Comparison of ENCODE assay signal across 17 cellular contexts in the genomic region with DNA sequence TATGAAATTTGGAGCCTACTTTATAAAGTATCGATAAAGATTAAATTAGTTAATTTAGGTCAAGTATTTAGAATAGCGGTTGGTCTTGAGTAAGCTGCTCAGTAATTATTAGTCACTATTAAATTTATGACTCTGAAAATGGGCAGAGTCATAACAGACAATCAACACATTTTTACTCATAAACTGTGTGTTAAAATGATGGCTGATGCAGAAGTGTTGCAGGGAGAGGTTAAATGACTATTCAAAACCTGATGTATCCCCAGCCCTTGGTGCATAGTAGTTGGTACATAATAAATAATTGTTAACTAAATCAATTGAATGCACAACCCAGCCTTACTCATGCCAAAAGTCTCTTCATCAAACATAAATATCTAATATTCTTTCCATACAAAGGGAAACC. TPM values are rescaled to one million over a fixed set of nuclear protein-coding genes. Genes with fewer than 3 reads are reported as not detected.
A peak's percentile ranks its signal among the peaks of the same experiment; 100 is the strongest.
DNase-seq lines count a peak whose midpoint lies in the region; ATAC-seq lines count a peak whose summit lies in the region.
"Had no signal": no experiment of that assay in that cellular context is flagged by ENCODE, and none has a peak within 500 bp of the region (broad histone marks: within the 10 kb centered on the region; RNA-seq: fewer than 3 reads in every experiment).

No MANE protein-coding gene starts in this region.

- H3K27me3 ChIP-seq in CD4-positive, CD25-positive, alpha-beta regulatory T cell (ENCODE audit: control insufficient read depth, insufficient read depth, low read length), result no peaks in the 10 kb centered on the region
- no peaks in the 10 kb centered on the region for H3K27me3 ChIP-seq in CD4-positive, alpha-beta memory T cell (ENCODE audit: insufficient read depth, low read length)
- H3K27me3 ChIP-seq: dorsolateral prefrontal cortex, heart right ventricle had no signal

- no peaks in the 10 kb centered on the region for H3K27me3 Mint-ChIP-seq in CD4-positive, CD25-positive, alpha-beta regulatory T cell
- H3K27me3 Mint-ChIP-seq in CD4-positive, alpha-beta memory T cell, result no peaks in the 10 kb centered on the region
- no peaks in the 10 kb centered on the region for H3K27me3 Mint-ChIP-seq in T-cell
- no peaks in the 10 kb centered on the region for H3K27me3 Mint-ChIP-seq in effector memory CD8-positive, alpha-beta T cell

- no peak for DNase-seq in CD4-positive, CD25-positive, alpha-beta regulatory T cell
- DNase-seq in CD4-positive, alpha-beta memory T cell, result no peak
- no peak for DNase-seq in T-cell
- DNase-seq in effector memory CD8-positive, alpha-beta T cell, result no peak
- DNase-seq in CD1c-positive myeloid dendritic cell (ENCODE audit: extremely low spot score), result no peak
- DNase-seq in GM19240 (ENCODE audit: insufficient read length, low spot score), result no peak
- no peak for DNase-seq in dermis blood vessel endothelial cell
- DNase-seq: AML-193, dorsolateral prefrontal cortex, heart right ventricle, immature natural killer cell, left ventricle myocardium inferior, NCI-H1417, NCI-H524 treated with DMSO at 0.1 percent for 48 hours had no signal

- H3K36me3 Mint-ChIP-seq in CD4-positive, CD25-positive, alpha-beta regulatory T cell, result peaks cover 12% of the 10 kb centered on the region
- peaks cover 7 to 11% of the 10 kb centered on the region in 2 donors for H3K36me3 Mint-ChIP-seq in CD4-positive, alpha-beta memory T cell
- H3K36me3 Mint-ChIP-seq in T-cell, result peaks cover 25% of the 10 kb centered on the region
- peaks cover 2% of the 10 kb centered on the region for H3K36me3 Mint-ChIP-seq in effector memory CD8-positive, alpha-beta T cell (ENCODE audit: insufficient read depth)
- H3K36me3 Mint-ChIP-seq: immature natural killer cell had no signal

- H3K4me3 ChIP-seq in CD4-positive, CD25-positive, alpha-beta regulatory T cell (ENCODE audit: low read depth, low read length), result peak overlapping the region; percentile 93
- H3K4me3 ChIP-seq in CD4-positive, alpha-beta memory T cell (ENCODE audit: low read length in 2 of 2), result peak overlapping the region in 1 of 2 donors; percentile 57
- H3K4me3 ChIP-seq: dorsolateral prefrontal cortex, left ventricle myocardium inferior, skin epidermis had no signal

- H3K27ac ChIP-seq in CD4-positive, CD25-positive, alpha-beta regulatory T cell (ENCODE audit: insufficient read depth, low read length, poor library complexity, severe bottlenecking), result peak overlapping the region; percentile 92
- H3K27ac ChIP-seq in CD4-positive, alpha-beta memory T cell (ENCODE audit: low read depth, low read length), result peak overlapping the region; percentile 85
- H3K27ac ChIP-seq: dorsolateral prefrontal cortex, epithelial cell of prostate, left ventricle myocardium inferior had no signal

- CTCF ChIA-PET in CD4-positive, alpha-beta memory T cell (lab: Charles Lee; ENCODE audit: partially characterized antibody), result interaction anchor here (0.9 to 1.3 kb wide), 5 partner anchors 11 to 69 kb away, joined by 3 to 7 read pairs (median 3); no protein-coding TSS in a partner anchor
- CTCF ChIA-PET in T-cell (lab: Charles Lee), result interaction anchor here (0.7 to 1.3 kb wide), 4 partner anchors 13 to 511 kb away, joined by 3 to 5 read pairs (median 4); no protein-coding TSS in a partner anchor

- H3K36me3 ChIP-seq in CD4-positive, CD25-positive, alpha-beta regulatory T cell (ENCODE audit: control insufficient read depth, insufficient read depth, low read length), result no peaks in the 10 kb centered on the region
- no peaks in the 10 kb centered on the region for H3K36me3 ChIP-seq in CD4-positive, alpha-beta memory T cell (ENCODE audit: insufficient read depth, low read length)

- no peaks in the 10 kb centered on the region for H3K9me3 ChIP-seq in CD4-positive, CD25-positive, alpha-beta regulatory T cell (ENCODE audit: control insufficient read depth in 2 of 2, low read length in 2 of 2)
- no peaks in the 10 kb centered on the region for H3K9me3 ChIP-seq in CD4-positive, alpha-beta memory T cell (ENCODE audit: control insufficient read depth in 1 of 2, low read length in 2 of 2)
- H3K9me3 ChIP-seq: heart right ventricle, left ventricle myocardium inferior had no signal

- ATAC-seq in CD4-positive, CD25-positive, alpha-beta regulatory T cell (ENCODE audit: low read depth in 2 of 2), result no peak
- no peak for ATAC-seq in T-cell (replicated peaks in 1 of 4)
- no peak for ATAC-seq in effector memory CD8-positive, alpha-beta T cell (replicated peaks)
- ATAC-seq: HCT116, heart right ventricle had no signal

- H3K4me1 ChIP-seq in CD4-positive, CD25-positive, alpha-beta regulatory T cell (ENCODE audit: control insufficient read depth, insufficient read depth, low read length, poor library complexity, severe bottlenecking), result peaks cover 76% of the 10 kb centered on the region
- H3K4me1 ChIP-seq in CD4-positive, alpha-beta memory T cell (ENCODE audit: insufficient read depth, low read length), result peaks cover 97% of the 10 kb centered on the region

- peaks cover 37 to 91% (median 77%) of the 10 kb centered on the region in 4 donors for H3K4me1 Mint-ChIP-seq in CD4-positive, CD25-positive, alpha-beta regulatory T cell
- H3K4me1 Mint-ChIP-seq in CD4-positive, alpha-beta memory T cell, result peaks cover 74 to 92% (median 83%) of the 10 kb centered on the region in 4 donors
- peaks cover 92 to 95% (median 94%) of the 10 kb centered on the region in 3 donors for H3K4me1 Mint-ChIP-seq in T-cell
- peaks cover 43 to 76% of the 10 kb centered on the region in 2 donors for H3K4me1 Mint-ChIP-seq in effector memory CD8-positive, alpha-beta T cell (ENCODE audit: low read depth in 2 of 2)

- POLR2A ChIA-PET in CD4-positive, alpha-beta memory T cell (lab: Charles Lee; ENCODE audit: partially characterized antibody), result interaction anchor here (0.6 to 6.3 kb wide), 13 partner anchors 9 to 165 kb away, joined by 3 to 111 read pairs (median 8); no protein-coding TSS in a partner anchor
- POLR2A ChIA-PET in T-cell (lab: Charles Lee), result interaction anchor here (0.5 to 1.5 kb wide), 5 partner anchors 10 to 54 kb away, joined by 3 to 5 read pairs (median 4); no protein-coding TSS in a partner anchor

- peak overlapping the region in 2 of 4 donors; percentile 70 to 89 for H3K4me3 Mint-ChIP-seq in CD4-positive, CD25-positive, alpha-beta regulatory T cell
- H3K4me3 Mint-ChIP-seq in CD4-positive, alpha-beta memory T cell, result peak overlapping the region in 2 of 8 donors; percentile 87 to 95
- peak overlapping the region in 1 of 3 donors; percentile 75 for H3K4me3 Mint-ChIP-seq in T-cell
- H3K4me3 Mint-ChIP-seq in effector memory CD8-positive, alpha-beta T cell, result peak overlapping the region in 1 of 2 donors; percentile 38

- H3K27ac Mint-ChIP-seq in CD4-positive, CD25-positive, alpha-beta regulatory T cell, result peak overlapping the region; percentile 88 to 100 (median 98)
- H3K27ac Mint-ChIP-seq in CD4-positive, alpha-beta memory T cell, result peak overlapping the region in 6 of 7 donors; percentile 98 to 100 (median 99)
- peak overlapping the region; percentile 99 for H3K27ac Mint-ChIP-seq in T-cell
- peak overlapping the region; percentile 89 to 95 for H3K27ac Mint-ChIP-seq in effector memory CD8-positive, alpha-beta T cell

- H3K9me3 Mint-ChIP-seq in CD4-positive, CD25-positive, alpha-beta regulatory T cell, result peaks cover 0 to 2% (median 0%) of the 10 kb centered on the region in 7 donors
- no peaks in the 10 kb centered on the region for H3K9me3 Mint-ChIP-seq in CD4-positive, alpha-beta memory T cell
- H3K9me3 Mint-ChIP-seq in T-cell, result no peaks in the 10 kb centered on the region
- no peaks in the 10 kb centered on the region for H3K9me3 Mint-ChIP-seq in effector memory CD8-positive, alpha-beta T cell

- intact Hi-C loops in CD4-positive, alpha-beta memory T cell (cut with micrococcal nuclease), result loop anchor here (10.0 kb wide), 1 partner anchor 110 kb away; no protein-coding TSS in a partner anchor

RNA-seq across cellular contexts. Expression of gene HIVEP2, which starts 30.6 kb away (rescaled TPM):
- total RNA-seq in CD4-positive, CD25-positive, alpha-beta regulatory T cell, result 76.7 TPM
- polyA plus RNA-seq in CD4-positive, CD25-positive, alpha-beta regulatory T cell, result 10 to 100 TPM in 3 of 4 donors, 1 to 10 TPM in 1; 9.7 to 12.5 (median 11.8) TPM
- total RNA-seq in CD4-positive, alpha-beta memory T cell, result 10 to 100 TPM; 90.6 to 92.7 TPM
- 10 to 100 TPM in 1 of 2 donors, 1 to 10 TPM in 1; 5.0 to 22.9 TPM for polyA plus RNA-seq in CD4-positive, alpha-beta memory T cell
- 10 to 100 TPM; 71.4 to 81.4 (median 75.2) TPM for total RNA-seq in T-cell
- total RNA-seq in dermis blood vessel endothelial cell, result 10.6 and 11.7 TPM in 2 replicates
